ENCODE assay signal across 18 cellular contexts in genomic region chr19:33094504-33095067, GRCh38. TPM values are rescaled to one million over a fixed set of nuclear protein-coding genes. Genes with fewer than 3 reads are reported as not detected.
A peak's percentile ranks its signal among the peaks of the same experiment; 100 is the strongest.
DNase-seq lines count a peak whose midpoint lies in the region; ATAC-seq, FAIRE-seq and TF ChIP-seq lines count a peak whose summit lies in the region.
"Had no signal": no experiment of that assay in that cellular context is flagged by ENCODE, and none has a peak within 500 bp of the region (broad histone marks: within the 10 kb centered on the region; RNA-seq: fewer than 3 reads in every experiment).

No MANE protein-coding gene starts in this region.

- no peak overlapping the region for H3K27ac Mint-ChIP-seq in MCF 10A (ENCODE audit: low read depth, unreplicated experiment)

- H3K27ac ChIP-seq in mammary epithelial cell (ENCODE audit: insufficient read depth, low read depth, low read length) (no peak overlapping the region), colonic mucosa (no peak overlapping the region), mesenchymal stem cell (ENCODE audit: low read length, poor library complexity, severe bottlenecking) (peak overlapping the region; percentile 5), small intestine (ENCODE audit: low read depth in 1 of 2, low read length in 1 of 2) (peak overlapping the region; percentile 1 to 51), uterus (no peak overlapping the region)
- H3K27ac ChIP-seq: C4-2B, SK-N-MC had no signal

- H3K4me1 ChIP-seq in mammary epithelial cell (ENCODE audit: insufficient read depth, low read length) (peaks cover 25% of the 10 kb centered on the region), colonic mucosa (peaks cover 3% of the 10 kb centered on the region), mesenchymal stem cell (ENCODE audit: control insufficient read depth, insufficient read depth, low read depth, low read length) (peaks cover 9% of the 10 kb centered on the region), small intestine (ENCODE audit: control insufficient read depth in 2 of 2, insufficient read depth in 1 of 2, low read depth in 1 of 2, low read length in 1 of 2) (no peaks in the 10 kb centered on the region), uterus (no peaks in the 10 kb centered on the region)

- H3K36me3 ChIP-seq in mammary epithelial cell (ENCODE audit: insufficient read depth, low read length) (peaks cover 8% of the 10 kb centered on the region), colonic mucosa (peaks cover 4% of the 10 kb centered on the region), mesenchymal stem cell (ENCODE audit: control insufficient read depth in 1 of 2, insufficient read depth in 2 of 2, low read depth in 1 of 2, low read length in 2 of 2) (peaks cover 44 to 76% of the 10 kb centered on the region in 2 experiments), small intestine (ENCODE audit: control insufficient read depth in 2 of 2, insufficient read depth in 2 of 2, low read length in 2 of 2) (peaks cover 13 to 22% of the 10 kb centered on the region in 2 donors), uterus (no peaks in the 10 kb centered on the region)

- H3K9ac ChIP-seq in mammary epithelial cell (ENCODE audit: insufficient read depth, low read length), result no peak overlapping the region
- H3K9ac ChIP-seq in colonic mucosa (ENCODE audit: low read depth in 2 of 2, low read length in 2 of 2), result no peak overlapping the region
- H3K9ac ChIP-seq in mesenchymal stem cell (ENCODE audit: low read length), result no peak overlapping the region

- WGBS in mammary epithelial cell (ENCODE audit: low coverage, missing lambda C conversion rate), result 79% methylated on average over 3 of the region's 4 CpGs
- 95% methylated on average over 4 of the region's 4 CpGs for WGBS in mesenchymal stem cell
- WGBS in small intestine, 3 donors, result 44 to 74% (median 62%) methylated on average over 4 of the region's 4 CpGs

- H2BK5ac ChIP-seq in mesenchymal stem cell (ENCODE audit: low read depth, low read length, poor library complexity, severe bottlenecking), result no peak overlapping the region

- no peak overlapping the region for H2BK12ac ChIP-seq in mesenchymal stem cell (ENCODE audit: low read length in 2 of 2)

- H3K23ac ChIP-seq in mesenchymal stem cell (ENCODE audit: low read length in 2 of 2), result no peak overlapping the region

- H3K9me3 Mint-ChIP-seq in MCF 10A (ENCODE audit: unreplicated experiment), result no peaks in the 10 kb centered on the region

- no peak overlapping the region for H3K14ac ChIP-seq in mesenchymal stem cell (ENCODE audit: low read length in 2 of 2)

- no peak for TF ChIP-seq POLR2A in uterus (IDR thresholded peaks at IDR 0.05)

- H3K9me3 ChIP-seq in mammary epithelial cell (replicated peaks; ENCODE audit: insufficient read depth, low read length), result no peaks in the 10 kb centered on the region
- no peaks in the 10 kb centered on the region for H3K9me3 ChIP-seq in colonic mucosa
- no peaks in the 10 kb centered on the region for H3K9me3 ChIP-seq in mesenchymal stem cell (ENCODE audit: control insufficient read depth, low read length)
- no peaks in the 10 kb centered on the region for H3K9me3 ChIP-seq in small intestine (ENCODE audit: control insufficient read depth, low read depth)
- no peaks in the 10 kb centered on the region for H3K9me3 ChIP-seq in uterus

- H4K91ac ChIP-seq in mesenchymal stem cell (ENCODE audit: low read length), result no peak overlapping the region

- in situ Hi-C loops in mammary epithelial cell (cut with MboI; ENCODE audit: low sequenced_read_pairs in 2 of 2), result loop anchor here in 1 of 2 donors (10.0 kb wide), 1 partner anchor 120 kb away; the partner anchor contains the start of genes CEP89 and FAAP24

- CTCF ChIA-PET in mammary epithelial cell (lab: Charles Lee; ENCODE audit: low non-redundant PET), result no interaction called here
- CTCF ChIA-PET in MCF 10A (lab: Yijun Ruan, JAX), result interaction anchor here (0.6 kb wide), 1 partner anchor 25 kb away, joined by 3 read pairs; no protein-coding TSS in a partner anchor

- peaks cover 79% of the 10 kb centered on the region for H3K36me3 Mint-ChIP-seq in MCF 10A (ENCODE audit: insufficient read depth, unreplicated experiment)

- no peak overlapping the region for H2AFZ ChIP-seq in mammary epithelial cell (ENCODE audit: low read depth, low read length)
- H2AFZ ChIP-seq in mesenchymal stem cell (ENCODE audit: low read depth, low read length), result no peak overlapping the region

- H4K20me1 ChIP-seq in mammary epithelial cell (ENCODE audit: insufficient read depth, low read length), result no peaks in the 10 kb centered on the region

- no peak overlapping the region for H2AK5ac ChIP-seq in mesenchymal stem cell (ENCODE audit: low read length, severe bottlenecking)

- no peak overlapping the region for H4K8ac ChIP-seq in mesenchymal stem cell (ENCODE audit: low read length)

- H3K4me1 Mint-ChIP-seq in MCF 10A (ENCODE audit: insufficient read depth, unreplicated experiment), result peaks cover 12% of the 10 kb centered on the region

- no peak overlapping the region for H2BK15ac ChIP-seq in mesenchymal stem cell (ENCODE audit: low read depth, poor library complexity, severe bottlenecking)

- H3K79me2 ChIP-seq in mammary epithelial cell (ENCODE audit: insufficient read depth, low read length), result no peaks in the 10 kb centered on the region

- H3K4me2 ChIP-seq in mammary epithelial cell (ENCODE audit: insufficient read depth, low read depth, low read length) (no peak overlapping the region), mesenchymal stem cell (ENCODE audit: low read length, poor library complexity, severe bottlenecking) (no peak overlapping the region)

- no peak for TF ChIP-seq CTCF in mammary epithelial cell (conservative IDR thresholded peaks at IDR 0.05 in 1 of 2, IDR thresholded peaks at IDR 0.05 in 1 of 2; ENCODE audit: extremely low read depth in 1 of 2, insufficient read depth in 1 of 2, low read depth in 1 of 2, low read length in 2 of 2)
- no peak for TF ChIP-seq CTCF in MCF 10A (IDR thresholded peaks at IDR 0.05; ENCODE audit: unreplicated experiment)
- no peak for TF ChIP-seq CTCF in colonic mucosa (IDR thresholded peaks at IDR 0.05)
- TF ChIP-seq CTCF in uterus (IDR thresholded peaks at IDR 0.05), result no peak

- no TSS peak for BruUV-seq in mammary epithelial cell (replicated peaks; lab: Mats Ljungman, UMichigan)
- no TSS peak for BruUV-seq in MCF 10A (replicated peaks; lab: Mats Ljungman, UMichigan)

- H3K4me3 ChIP-seq in mammary epithelial cell (replicated peaks in 1 of 3; ENCODE audit: insufficient read depth in 1 of 3, low read depth in 2 of 3, low read length in 3 of 3) (no peak overlapping the region), colonic mucosa (no peak overlapping the region), mesenchymal stem cell (ENCODE audit: insufficient read depth in 1 of 2, low read depth in 1 of 2, low read length in 2 of 2) (no peak overlapping the region), small intestine (ENCODE audit: low read depth in 1 of 2, low read length in 2 of 2) (no peak overlapping the region), uterus (no peak overlapping the region)
- H3K4me3 ChIP-seq: SK-N-MC had no signal

- POLR2A ChIA-PET in MCF 10A (lab: Yijun Ruan, JAX), result interaction anchor here (0.6 kb wide), 1 partner anchor 10 kb away, joined by 3 read pairs; no protein-coding TSS in a partner anchor

- H3K4me3 Mint-ChIP-seq in MCF 10A (ENCODE audit: unreplicated experiment), result no peak overlapping the region

- no peak overlapping the region for H3K4ac ChIP-seq in mesenchymal stem cell (ENCODE audit: low read depth in 1 of 2, low read length in 2 of 2)

- H2BK120ac ChIP-seq in mesenchymal stem cell (ENCODE audit: low read depth, low read length), result no peak overlapping the region

- no peak for FAIRE-seq in small intestine (lab: Jason Lieb, UNC)

- intact Hi-C loops in mammary epithelial cell (cut with micrococcal nuclease), result no loop called here
- intact Hi-C loops in MCF 10A (cut with micrococcal nuclease), result no loop called here
- intact Hi-C loops in colonic mucosa (cut with DNase I), result no loop called here
- intact Hi-C loops in uterus (cut with DNase I; ENCODE audit: low total_unique reads), result no loop called here

- H3K79me1 ChIP-seq in mesenchymal stem cell (replicated peaks; ENCODE audit: low read length, poor library complexity, severe bottlenecking), result peaks cover 3% of the 10 kb centered on the region

- DNase-seq in mammary epithelial cell (peak; percentile 43), MCF 10A (ENCODE audit: unreplicated experiment) (no peak), colonic mucosa (peak; percentile 41), mesenchymal stem cell (no peak), small intestine (peak; percentile 61), uterus (no peak), islet precursor cell (no peak)
- DNase-seq: EL, GOT3, Karpas-422, NCI-H1417, NCI-H2029, NCI-H2171 treated with DMSO at 0.1 percent for 48 hours, NCI-H774 had no signal

- H3K27me3 ChIP-seq in mammary epithelial cell (ENCODE audit: insufficient read depth, low read length), result no peaks in the 10 kb centered on the region
- no peaks in the 10 kb centered on the region for H3K27me3 ChIP-seq in colonic mucosa
- no peaks in the 10 kb centered on the region for H3K27me3 ChIP-seq in mesenchymal stem cell (ENCODE audit: control insufficient read depth in 1 of 2, insufficient read depth in 1 of 2, low read length in 2 of 2)
- H3K27me3 ChIP-seq in small intestine (ENCODE audit: control insufficient read depth in 2 of 2, insufficient read depth in 2 of 2, low read length in 2 of 2), result no peaks in the 10 kb centered on the region
- no peaks in the 10 kb centered on the region for H3K27me3 ChIP-seq in uterus

- H3K18ac ChIP-seq in mesenchymal stem cell (ENCODE audit: low read depth in 1 of 2, low read length in 2 of 2), result no peak overlapping the region

- H3K27me3 Mint-ChIP-seq in MCF 10A (ENCODE audit: insufficient read depth, unreplicated experiment), result no peaks in the 10 kb centered on the region

- dilution Hi-C loops in mammary epithelial cell (cut with HindIII; ENCODE audit: low sequenced_read_pairs), result no loop called here

- no peak for ATAC-seq in HG02759 (IDR thresholded peaks at IDR 0.05; ENCODE audit: unreplicated experiment)

RNA-seq across cellular contexts. Expression of gene GPATCH1, which starts 13.6 kb away (rescaled TPM):
- 1 to 10 TPM; 7.3 to 7.6 TPM for total RNA-seq in mammary epithelial cell
- polyA plus RNA-seq in mammary epithelial cell, result 5.3 TPM
- polyA minus RNA-seq in mammary epithelial cell, result 6.6 TPM
- total RNA-seq in MCF 10A (2022), result 5.1 and 6.6 TPM in 2 replicates
- 10 to 100 TPM; 10.0 to 10.9 TPM for total RNA-seq in colonic mucosa
- polyA plus RNA-seq in mesenchymal stem cell (2013, experiment 1 of 2), result 3.7 TPM
- 3.7 TPM for polyA plus RNA-seq in mesenchymal stem cell (2013, experiment 2 of 2)
- 1 to 10 TPM; 4.6 to 9.2 (median 8.9) TPM for polyA plus RNA-seq in small intestine
- total RNA-seq in uterus, result 10 to 100 TPM in 2 of 4 donors, 1 to 10 TPM in 1, under 1 TPM in 1; under 0.01 to 13.1 (median 7.4) TPM

RNA-seq across cellular contexts. Expression of gene RHPN2, which starts 29.9 kb away (rescaled TPM):
- total RNA-seq in mammary epithelial cell (1 to 10 TPM; 5.0 to 7.0 TPM), MCF 10A (2022) (4.9 and 5.5 TPM in 2 replicates), colonic mucosa (10 to 100 TPM; 40.0 to 78.3 TPM), uterus (10 to 100 TPM in 1 of 4 donors, 1 to 10 TPM in 2, under 1 TPM in 1; under 0.01 to 10.6 (median 5.1) TPM)
- polyA plus RNA-seq in mammary epithelial cell (4.9 TPM), small intestine (10 to 100 TPM; 20.7 to 67.6 (median 34.2) TPM)
- polyA minus RNA-seq in mammary epithelial cell, result 9.5 TPM
- polyA plus RNA-seq in mesenchymal stem cell (2013, experiment 1 of 2), result 3.8 TPM
- polyA plus RNA-seq in mesenchymal stem cell (2013, experiment 2 of 2), result 3.6 TPM

RNA-seq across cellular contexts. Expression of gene WDR88, which starts 37.3 kb away (rescaled TPM):
- total RNA-seq in mammary epithelial cell, result under 1 TPM in 1 of 2 donors, not detected in 1; 0.33 TPM
- polyA plus RNA-seq in mammary epithelial cell, result not detected
- polyA minus RNA-seq in mammary epithelial cell, result not detected
- total RNA-seq in MCF 10A (2022), result not detected in 2 replicates
- total RNA-seq in colonic mucosa, result not detected
- not detected for polyA plus RNA-seq in mesenchymal stem cell (2013, experiment 1 of 2)
- polyA plus RNA-seq in mesenchymal stem cell (2013, experiment 2 of 2), result not detected
- polyA plus RNA-seq in small intestine, result not detected
- not detected for total RNA-seq in uterus
- total RNA-seq: A673 had no signal

Comparison
In these comparisons a context has a peak if more than half of its experiments do, and no peak if none do; other contexts are left out.
1. DNase-seq: peak in mammary epithelial cell (single experiment), colonic mucosa (single experiment) and small intestine (single experiment); none in MCF 10A (single experiment), mesenchymal stem cell (single experiment), uterus (0 of 2) and islet precursor cell (single experiment).
2. H3K27ac ChIP-seq: peak in mesenchymal stem cell (single experiment) and small intestine (2 of 2); none in mammary epithelial cell (single experiment), colonic mucosa (single experiment) and uterus (0 of 2).